In genomic region chr3:114958930-114959329, GRCh38 we compare ENCODE assay signal across 20 cellular contexts.
DNase-seq lines count a peak whose midpoint lies in the region; ATAC-seq, FAIRE-seq and TF ChIP-seq lines count a peak whose summit lies in the region.
"Had no signal": no experiment of that assay in that cellular context is flagged by ENCODE, and none has a peak within 500 bp of the region (broad histone marks: within the 10 kb centered on the region; RNA-seq: fewer than 3 reads in every experiment).

No MANE protein-coding gene starts in this region.

- H3K27me3 ChIP-seq in GM12878 (replicated peaks in 1 of 2; ENCODE audit: control insufficient read depth in 2 of 2, insufficient read depth in 2 of 2, low read length in 1 of 2), result no peaks in the 10 kb centered on the region
- no peaks in the 10 kb centered on the region for H3K27me3 ChIP-seq in naive thymus-derived CD4-positive, alpha-beta T cell (ENCODE audit: control insufficient read depth in 2 of 2, insufficient read depth in 2 of 2, low read length in 2 of 2)
- H3K27me3 ChIP-seq: BLaER1 treated with 17β-estradiol and CSF1 and Interleukin-3, amounts not matched to agents 10 nM and 100 nM had no signal

- no peak overlapping the region for H3K4me3 ChIP-seq in GM12878
- no peak overlapping the region for H3K4me3 ChIP-seq in naive thymus-derived CD4-positive, alpha-beta T cell (ENCODE audit: low read length)
- H3K4me3 ChIP-seq: BLaER1 treated with 17β-estradiol and CSF1 and Interleukin-3, amounts not matched to agents 10 nM and 100 nM; GM23248; HAP-1 had no signal

- H3K36me3 ChIP-seq in GM12878 (ENCODE audit: control insufficient read depth in 2 of 2, insufficient read depth in 2 of 2, low read length in 1 of 2), result no peaks in the 10 kb centered on the region
- no peaks in the 10 kb centered on the region for H3K36me3 ChIP-seq in naive thymus-derived CD4-positive, alpha-beta T cell (ENCODE audit: control insufficient read depth in 2 of 3, insufficient read depth in 3 of 3, low read length in 3 of 3)
- H3K36me3 ChIP-seq: HAP-1 had no signal

- no peaks in the 10 kb centered on the region; the same call in 1 of the 2 replicates for H3K4me1 ChIP-seq in GM12878 (ENCODE audit: control insufficient read depth, insufficient read depth, low read length)
- H3K4me1 ChIP-seq in naive thymus-derived CD4-positive, alpha-beta T cell (ENCODE audit: control insufficient read depth in 2 of 2, insufficient read depth in 2 of 2, low read length in 2 of 2), result no peaks in the 10 kb centered on the region
- H3K4me1 ChIP-seq: BLaER1 treated with 17β-estradiol and CSF1 and Interleukin-3, amounts not matched to agents 10 nM and 100 nM; HAP-1 had no signal

- no peak overlapping the region for H2AFZ ChIP-seq in GM12878 (ENCODE audit: control insufficient read depth, low read depth, low read length)
- H2AFZ ChIP-seq: GM23248 had no signal

- no peak for TF ChIP-seq CTCF in GM12878 (IDR thresholded peaks at IDR 0.05 in 2 of 3, conservative IDR thresholded peaks at IDR 0.05 in 1 of 3; ENCODE audit: control insufficient read depth in 2 of 3, extremely low read depth in 1 of 3, insufficient read depth in 1 of 3, low read depth in 3 of 3, low read length in 3 of 3)

- SMC1A ChIA-PET in GM12878 (lab: Charles Lee; ENCODE audit: uncharacterized antibody, unreplicated experiment), result interaction anchor here (0.6 kb wide), 1 partner anchor 260 kb away, joined by 3 read pairs; no protein-coding TSS in a partner anchor

- BruUV-seq in GM12878 (replicated peaks; lab: Mats Ljungman, UMichigan), result no TSS peak

- H3K79me2 ChIP-seq in GM12878 (ENCODE audit: control insufficient read depth, insufficient read depth, low read length), result no peaks in the 10 kb centered on the region

- 0 out of 4 replicates have a peak, but pooled peaks of 1 of the 2 experiments have one; percentile 20 for TF ChIP-seq EP300 in GM12878 (IDR thresholded peaks at IDR 0.05; ENCODE audit: borderline replicate concordance in 1 of 2, control insufficient read depth in 1 of 2, low read depth in 2 of 2, low read length in 2 of 2)

- peak overlapping the region in 1 of 9 donors; percentile 25 for H3K27ac Mint-ChIP-seq in naive thymus-derived CD4-positive, alpha-beta T cell
- H3K27ac Mint-ChIP-seq: B cell; CD8-positive, alpha-beta T cell had no signal

- H4K20me1 ChIP-seq in GM12878 (ENCODE audit: control insufficient read depth, insufficient read depth), result no peaks in the 10 kb centered on the region
- H4K20me1 ChIP-seq: BLaER1 treated with 17β-estradiol and CSF1 and Interleukin-3, amounts not matched to agents 10 nM and 100 nM had no signal

- peak; percentile 60 for ATAC-seq in GM18511 (IDR thresholded peaks at IDR 0.05; ENCODE audit: unreplicated experiment)
- ATAC-seq in GM21390 (IDR thresholded peaks at IDR 0.05; ENCODE audit: unreplicated experiment), result peak; percentile 65
- ATAC-seq in HG02623 (IDR thresholded peaks at IDR 0.05; ENCODE audit: unreplicated experiment), result peak; percentile 61
- peak; percentile 61 for ATAC-seq in GM12878
- ATAC-seq in left lobe of liver, result no peak
- no peak for ATAC-seq in naive thymus-derived CD4-positive, alpha-beta T cell
- ATAC-seq: CD8-positive, alpha-beta T cell had no signal

- DNase-seq in GM12878 (ENCODE audit: low read depth, low spot score) (no peak), kidney tubule cell (ENCODE audit: low spot score) (no peak), left lobe of liver (ENCODE audit: low spot score) (no peak)
- DNase-seq in activated effector memory CD4-positive, alpha-beta T cell treated with Interleukin-2 at 50 U/mL for 16 hours, result no peak
- no peak for DNase-seq in naive thymus-derived CD4-positive, alpha-beta T cell
- DNase-seq: Calu3; CD8-positive, alpha-beta T cell; DMS79 treated with DMSO at 0.1 percent for 48 hours; GF-D8; GM23248; Kasumi-1; KG1 had no signal

- in situ Hi-C loops in GM12878 (cut with MboI), result no loop called here

- RAD21 ChIA-PET in GM12878 (lab: Charles Lee; ENCODE audit: unreplicated experiment), result no interaction called here

- peaks cover 0 to 6% (median 4%) of the 10 kb centered on the region in 7 donors for H3K4me1 Mint-ChIP-seq in naive thymus-derived CD4-positive, alpha-beta T cell

- FAIRE-seq in GM12878 (lab: Jason Lieb, UNC), result no peak
- FAIRE-seq: GM12892, GM18507 had no signal

- no peaks in the 10 kb centered on the region for H3K27me3 Mint-ChIP-seq in naive thymus-derived CD4-positive, alpha-beta T cell
- H3K27me3 Mint-ChIP-seq: B cell had no signal

- H3K4me2 ChIP-seq in GM12878 (ENCODE audit: control insufficient read depth, insufficient read depth), result no peak overlapping the region
- H3K4me2 ChIP-seq: BLaER1 treated with 17β-estradiol and CSF1 and Interleukin-3, amounts not matched to agents 10 nM and 100 nM had no signal

- intact Hi-C loops in GM12878 (cut with micrococcal nuclease; ENCODE audit: unreplicated experiment), result no loop called here
- intact Hi-C loops in naive thymus-derived CD4-positive, alpha-beta T cell (cut with micrococcal nuclease), result no loop called here

- CTCF ChIA-PET in GM12878 (lab: Yijun Ruan, JAX), result no interaction called here
- CTCF ChIA-PET in naive thymus-derived CD4-positive, alpha-beta T cell (lab: Charles Lee), result no interaction called here

- H3K36me3 Mint-ChIP-seq in naive thymus-derived CD4-positive, alpha-beta T cell, result peaks cover 0 to 71% (median 57%) of the 10 kb centered on the region in 5 donors

- peaks cover 3 to 38% (median 11%) of the 10 kb centered on the region in 11 donors for H3K9me3 Mint-ChIP-seq in naive thymus-derived CD4-positive, alpha-beta T cell

- no peak overlapping the region for H3K4me3 Mint-ChIP-seq in naive thymus-derived CD4-positive, alpha-beta T cell
- H3K4me3 Mint-ChIP-seq: B cell; CD8-positive, alpha-beta T cell had no signal

- POLR2A ChIA-PET in GM12878 (lab: Charles Lee), result no interaction called here
- POLR2A ChIA-PET in naive thymus-derived CD4-positive, alpha-beta T cell (lab: Charles Lee), result no interaction called here

- TF ChIP-seq RAD21 in GM12878 (IDR thresholded peaks at IDR 0.05; ENCODE audit: insufficient read depth, low read depth, low read length), result no peak

- H3K9me3 ChIP-seq in GM12878 (replicated peaks; ENCODE audit: control insufficient read depth, insufficient read depth, low read length), result no peaks in the 10 kb centered on the region; the same call in 2 of the 3 replicates
- H3K9me3 ChIP-seq in naive thymus-derived CD4-positive, alpha-beta T cell (ENCODE audit: control insufficient read depth in 2 of 3, low read length in 3 of 3), result peaks cover 0 to 6% (median 0%) of the 10 kb centered on the region in 3 experiments
- H3K9me3 ChIP-seq: HAP-1 had no signal

- no peak overlapping the region for H3K27ac ChIP-seq in GM12878 (ENCODE audit: control insufficient read depth, insufficient read depth)
- H3K27ac ChIP-seq in naive thymus-derived CD4-positive, alpha-beta T cell (ENCODE audit: low read depth, low read length), result no peak overlapping the region
- H3K27ac ChIP-seq: BLaER1 treated with 17β-estradiol and CSF1 and Interleukin-3, amounts not matched to agents 10 nM and 100 nM; GM23248 had no signal

- H3K9ac ChIP-seq in GM12878 (ENCODE audit: control insufficient read depth, insufficient read depth, low read length), result no peak overlapping the region
- H3K9ac ChIP-seq: BLaER1 treated with 17β-estradiol and CSF1 and Interleukin-3, amounts not matched to agents 10 nM and 100 nM; GM23248 had no signal

- TF ChIP-seq POLR2A in GM12878 (IDR thresholded peaks at IDR 0.05; ENCODE audit: low read depth, low read length), result no peak

TF ChIP-seq in GM12878, 131 proteins besides CTCF, POLR2A, EP300 and RAD21:
- TF ChIP-seq GATAD2B (conservative IDR thresholded peaks at IDR 0.05; ENCODE audit: low read depth), result no peak
- TF ChIP-seq JUND (IDR thresholded peaks at IDR 0.05; ENCODE audit: low read depth, low read length), result no peak
- no peak for TF ChIP-seq NFIC (IDR thresholded peaks at IDR 0.05; ENCODE audit: low read depth, low read length)
- no peak for TF ChIP-seq DPF2 (IDR thresholded peaks at IDR 0.05)
- peak; percentile 59 for TF ChIP-seq BCL11A (IDR thresholded peaks at IDR 0.05; ENCODE audit: low read depth, low read length)
- no peak for TF ChIP-seq HDGF (IDR thresholded peaks at IDR 0.05)
- TF ChIP-seq SUPT20H (IDR thresholded peaks at IDR 0.05; ENCODE audit: borderline replicate concordance, control insufficient read depth, low read depth, low read length), result no peak
- no peak for TF ChIP-seq NBN (IDR thresholded peaks at IDR 0.05)
- TF ChIP-seq MTA2 (IDR thresholded peaks at IDR 0.05; ENCODE audit: low read depth), result peak; percentile 83
- no peak for TF ChIP-seq BCLAF1 (IDR thresholded peaks at IDR 0.05)
- no peak for TF ChIP-seq ZSCAN29 (IDR thresholded peaks at IDR 0.05)
- TF ChIP-seq TBL1XR1 (IDR thresholded peaks at IDR 0.05; ENCODE audit: low read depth, low read length), result no peak
- peak; percentile 92 for TF ChIP-seq ZNF24 (IDR thresholded peaks at IDR 0.05)
- TF ChIP-seq SPI1 (IDR thresholded peaks at IDR 0.05; ENCODE audit: borderline replicate concordance, insufficient read depth, low read depth, low read length), result peak; percentile 79; the same call in 1 of the 2 replicates

Comparison
In these comparisons a context has a peak if more than half of its experiments do, and no peak if none do; other contexts are left out.
1. ATAC-seq: peak in GM18511 (single experiment), GM21390 (single experiment), HG02623 (single experiment) and GM12878 (single experiment); none in left lobe of liver (single experiment) and naive thymus-derived CD4-positive, alpha-beta T cell (single experiment).